8 cellular contexts compared by ENCODE assay signal in genomic region chr10:3803295-3803883, GRCh38. TPM values are rescaled to one million over a fixed set of nuclear protein-coding genes. Genes with fewer than 3 reads are reported as not detected.
DNase-seq lines count a peak whose midpoint lies in the region; ATAC-seq, FAIRE-seq and TF ChIP-seq lines count a peak whose summit lies in the region.

No MANE protein-coding gene starts in this region.

- TF ChIP-seq POLR2A in A549 (IDR thresholded peaks at IDR 0.05; ENCODE audit: low read length) (no peak), HepG2 (IDR thresholded peaks at IDR 0.05; ENCODE audit: insufficient read depth in 1 of 2, low read depth in 2 of 2, low read length in 2 of 2) (no peak)

- H4K20me1 ChIP-seq in HepG2 (ENCODE audit: insufficient read depth, low read length): no peaks in the 10 kb centered on the region

- CTCF ChIA-PET in A549 (lab: Yijun Ruan, JAX) (no interaction called here), HepG2 (lab: Yijun Ruan, JAX; ENCODE audit: low intra/inter-chr PET ratio, low total read pairs) (no interaction called here)

- TF ChIP-seq CTCF in A549 (IDR thresholded peaks at IDR 0.05) (no peak), HFFc6 (IDR thresholded peaks at IDR 0.05) (no peak), HepG2 (CRISPR knock-in tag; IDR thresholded peaks at IDR 0.05) (no peak)

- H3K27ac ChIP-seq in A549 (peak overlapping the region; percentile 82), HepG2 (ENCODE audit: extremely low read length, insufficient read depth, low read length) (no peak overlapping the region)

- TF ChIP-seq RAD21 in A549 (conservative IDR thresholded peaks at IDR 0.05 in 1 of 2, IDR thresholded peaks at IDR 0.05 in 1 of 2) (peak; percentile 16 to 33; a peak in 2 of 5 replicates), HepG2 (CRISPR knock-in tag; IDR thresholded peaks at IDR 0.05) (no peak)

- no peak overlapping the region for H3K9ac ChIP-seq in HepG2 (ENCODE audit: insufficient read depth, low read depth, low read length)

- no TSS peak for BruUV-seq in HepG2 (replicated peaks; lab: Mats Ljungman, UMichigan)

- H3K4me2 ChIP-seq in A549: peak overlapping the region; percentile 78
- no peak overlapping the region for H3K4me2 ChIP-seq in HepG2 (ENCODE audit: low read depth, low read length)

- POLR2A ChIA-PET in A549 (lab: Yijun Ruan, JAX) (no interaction called here), HepG2 (lab: Yijun Ruan, JAX) (no interaction called here)

- no peaks in the 10 kb centered on the region for H3K27me3 Mint-ChIP-seq in HFFc6 (ENCODE audit: insufficient read depth)
- no peaks in the 10 kb centered on the region for H3K27me3 Mint-ChIP-seq in activated naive CD4-positive, alpha-beta T cell treated with anti-CD3 and anti-CD28 coated beads, Interleukin-2, amount 50 U/mL, for 24 hours

- peak overlapping the region; percentile 99 for H3K27ac Mint-ChIP-seq in HFFc6
- peak overlapping the region; percentile 99 for H3K27ac Mint-ChIP-seq in activated naive CD4-positive, alpha-beta T cell treated with anti-CD3 and anti-CD28 coated beads, Interleukin-2, amount 50 U/mL, for 24 hours

- peak in 1 of 2 experiments; percentile 83 for DNase-seq in A549 (ENCODE audit: low read depth in 1 of 2, low spot score in 1 of 2)
- no peak for DNase-seq in HFFc6
- no peak for DNase-seq in HepG2 (ENCODE audit: low spot score)
- DNase-seq in cerebellar cortex (ENCODE audit: low spot score): no peak
- DNase-seq in NCI-H1930 (lab: John Stamatoyannopoulos, UW): no peak
- DNase-seq in urothelium cell line (ENCODE audit: low spot score): no peak

- H3K36me3 ChIP-seq in HepG2 (replicated peaks in 1 of 2; ENCODE audit: control insufficient read depth in 1 of 2, insufficient read depth in 2 of 2, low read length in 2 of 2): no peaks in the 10 kb centered on the region

- peaks cover 59% of the 10 kb centered on the region for H3K4me1 Mint-ChIP-seq in HFFc6 (ENCODE audit: low read depth)
- peaks cover 22% of the 10 kb centered on the region for H3K4me1 Mint-ChIP-seq in activated naive CD4-positive, alpha-beta T cell treated with anti-CD3 and anti-CD28 coated beads, Interleukin-2, amount 50 U/mL, for 24 hours

- in situ Hi-C loops in HepG2 (cut with HindIII; ENCODE audit: extremely low pct_ligation_motif_present, low pct_unique_long_range_greater_than_20kb): no loop called here

- H3K9me3 Mint-ChIP-seq in HFFc6: no peaks in the 10 kb centered on the region
- H3K9me3 Mint-ChIP-seq in activated naive CD4-positive, alpha-beta T cell treated with anti-CD3 and anti-CD28 coated beads, Interleukin-2, amount 50 U/mL, for 24 hours: no peaks in the 10 kb centered on the region

- H3K4me1 ChIP-seq in A549 (peaks cover 59% of the 10 kb centered on the region), HepG2 (ENCODE audit: insufficient read depth, low read length) (peaks cover 59% of the 10 kb centered on the region)

- H3K27me3 ChIP-seq in HepG2 (ENCODE audit: control insufficient read depth in 1 of 2, insufficient read depth in 2 of 2, low read length in 2 of 2): no peaks in the 10 kb centered on the region

- no peaks in the 10 kb centered on the region for H3K79me2 ChIP-seq in HepG2 (ENCODE audit: insufficient read depth, low read length)

- H2AFZ ChIP-seq in HepG2 (ENCODE audit: low read length): no peak overlapping the region

- H3K4me3 ChIP-seq in A549 (no peak overlapping the region), HepG2 (replicated peaks in 1 of 3; ENCODE audit: insufficient read depth in 1 of 3, low read depth in 2 of 3, low read length in 3 of 3) (no peak overlapping the region)

- FAIRE-seq in A549 (lab: Jason Lieb, UNC): no peak
- no peak for FAIRE-seq in HepG2 (lab: Jason Lieb, UNC)
- no peak for FAIRE-seq in urothelium cell line (lab: Jason Lieb, UNC)

- peak; percentile 57 to 70 for ATAC-seq in A549
- ATAC-seq in HepG2: no peak
- ATAC-seq in GM19351 (IDR thresholded peaks at IDR 0.05; ENCODE audit: unreplicated experiment): no peak

- intact Hi-C loops in HepG2 (cut with micrococcal nuclease; ENCODE audit: unreplicated experiment): no loop called here

- H3K9me3 ChIP-seq in A549 (no peaks in the 10 kb centered on the region), HepG2 (ENCODE audit: low read length) (no peaks in the 10 kb centered on the region)

- TF ChIP-seq EP300 in A549 (IDR thresholded peaks at IDR 0.05) (no peak), HepG2 (IDR thresholded peaks at IDR 0.05; ENCODE audit: low read depth in 2 of 2, low read length in 2 of 2) (no peak), HepG2 (CRISPR knock-in tag; IDR thresholded peaks at IDR 0.05; ENCODE audit: borderline replicate concordance) (no peak)

- WGBS in A549 (ENCODE audit: missing lambda C conversion rate): 11% methylated on average over 11 of the region's 11 CpGs
- 90% methylated on average over 11 of the region's 11 CpGs for WGBS in HepG2 (ENCODE audit: low lambda C conversion rate)

- H3K4me3 Mint-ChIP-seq in HFFc6: no peak overlapping the region
- H3K4me3 Mint-ChIP-seq in activated naive CD4-positive, alpha-beta T cell treated with anti-CD3 and anti-CD28 coated beads, Interleukin-2, amount 50 U/mL, for 24 hours: peak overlapping the region; percentile 59

- H3K36me3 Mint-ChIP-seq in HFFc6 (ENCODE audit: low read depth): no peaks in the 10 kb centered on the region
- H3K36me3 Mint-ChIP-seq in activated naive CD4-positive, alpha-beta T cell treated with anti-CD3 and anti-CD28 coated beads, Interleukin-2, amount 50 U/mL, for 24 hours: no peaks in the 10 kb centered on the region

TF ChIP-seq in A549, 52 proteins besides CTCF, POLR2A, EP300 and RAD21 (continues in another document):
- TF ChIP-seq MAX (IDR thresholded peaks at IDR 0.05) (0 out of 2 replicates have a peak, but pooled peaks have one; percentile 42), MYC (IDR thresholded peaks at IDR 0.05; ENCODE audit: borderline replicate concordance, low read length) (no peak), ZSCAN20 (CRISPR knock-in tag; IDR thresholded peaks at IDR 0.05) (no peak), MAFK (IDR thresholded peaks at IDR 0.05; ENCODE audit: partially characterized antibody) (peak; percentile 64), HOXB13 (CRISPR knock-in tag; IDR thresholded peaks at IDR 0.05; ENCODE audit: low read depth) (no peak), KDM5A (IDR thresholded peaks at IDR 0.05) (no peak), FOSL2 (IDR thresholded peaks at IDR 0.05) (no peak), FOSL2 (CRISPR knock-in tag; IDR thresholded peaks at IDR 0.05) (peak; percentile 23; the same call in 1 of the 2 replicates)

TF ChIP-seq in HepG2, 621 proteins besides CTCF, POLR2A, EP300 and RAD21:
- TF ChIP-seq ZBTB38 (CRISPR knock-in tag; IDR thresholded peaks at IDR 0.05) (peak; percentile 78), ZNF598 (CRISPR knock-in tag; IDR thresholded peaks at IDR 0.05; ENCODE audit: borderline replicate concordance) (no peak)

RNA-seq across cellular contexts. Expression of gene KLF6, which starts 18.4 kb away (rescaled TPM):
- 71.5 and 86.8 TPM in 2 replicates for polyA plus RNA-seq in A549 (2011; rRNA removed)
- 67.2 and 78.1 TPM in 2 replicates for polyA plus RNA-seq in A549 (2012; cell fraction: cytosol; rRNA removed)
- 193 and 204 TPM in 2 replicates for polyA plus RNA-seq in A549 (2012; cell fraction: nucleus; rRNA removed)
- 30.5 to 31.9 TPM (median 30.6 TPM) in 3 replicates for polyA plus RNA-seq in A549 (2017; fragmentation: RNase III; extraction: RNeasy Plus Mini Kit Qiagen cat#74134 plus additional on column Dnase treatment)
- 384 and 462 TPM in 2 replicates for polyA minus RNA-seq in A549 (2011; rRNA and poly(A)+ RNA removed)
- 100 to 1,000 TPM; 114 to 154 (median 142) TPM for total RNA-seq in HFFc6 (2021; fragmentation: NEBNext Ultra II Directional; extraction: Animal tissue kit (Norgen Biotek cat#: 25700))
- 13.5 and 27.0 TPM in 2 replicates for total RNA-seq in HepG2 (2016; rRNA removed; fragmentation: Illumina TruSeq; extraction: Trizol)
- 17.4 and 21.1 TPM in 2 replicates for total RNA-seq in HepG2 (2016; cell fraction: cytosol; rRNA removed; fragmentation: Illumina TruSeq; extraction: Trizol; ENCODE audit: low read depth)
- 13.7 and 28.9 TPM in 2 replicates for total RNA-seq in HepG2 (2016; cell fraction: insoluble cytoplasmic fraction; rRNA removed; fragmentation: Illumina TruSeq; extraction: Trizol)
- total RNA-seq in HepG2 (2016; cell fraction: membrane; rRNA removed; fragmentation: Illumina TruSeq; extraction: Trizol): 23.0 and 29.0 TPM in 2 replicates
- total RNA-seq in HepG2 (2016; cell fraction: nucleus; rRNA removed; fragmentation: Illumina TruSeq; extraction: Trizol): 106 and 113 TPM in 2 replicates
- polyA plus RNA-seq in HepG2 (2011; rRNA removed): 71.9 and 75.4 TPM in 2 replicates
- polyA plus RNA-seq in HepG2 (2011; cell fraction: cytosol; rRNA removed): 35.6 and 36.3 TPM in 2 replicates
- 201 and 233 TPM in 2 replicates for polyA plus RNA-seq in HepG2 (2011; cell fraction: nucleus; rRNA removed)
- polyA plus RNA-seq in HepG2 (2012): 28.6 and 64.6 TPM in 2 replicates
- polyA plus RNA-seq in HepG2 (2016; cell fraction: cytosol; fragmentation: Illumina TruSeq; extraction: Trizol; ENCODE audit: low read depth): 2.8 and 3.6 TPM in 2 replicates
- 25.4 and 29.8 TPM in 2 replicates for polyA plus RNA-seq in HepG2 (2016; cell fraction: insoluble cytoplasmic fraction; fragmentation: Illumina TruSeq; extraction: Trizol; ENCODE audit: low read depth)
- polyA plus RNA-seq in HepG2 (2016; cell fraction: membrane; fragmentation: Illumina TruSeq; extraction: Trizol; ENCODE audit: low read depth): 11.0 and 14.7 TPM in 2 replicates
- polyA plus RNA-seq in HepG2 (2016; cell fraction: nucleus; fragmentation: Illumina TruSeq; extraction: Trizol; ENCODE audit: insufficient read depth, low read depth): 165 and 176 TPM in 2 replicates
- polyA minus RNA-seq in HepG2 (2011; rRNA and poly(A)+ RNA removed; ENCODE audit: low replicate concordance): 46.3 and 318 TPM in 2 replicates
- 50.8 and 67.4 TPM in 2 replicates for polyA minus RNA-seq in HepG2 (2011; cell fraction: cytosol; rRNA and poly(A)+ RNA removed)
- 544 and 615 TPM in 2 replicates for polyA minus RNA-seq in HepG2 (2011; cell fraction: nucleus; rRNA and poly(A)+ RNA removed)

Comparison
In these comparisons a context has a peak if more than half of its experiments do, and no peak if none do; other contexts are left out.
1. ATAC-seq: peak in A549 (2 of 2); none in HepG2 (single experiment) and GM19351 (single experiment).
2. Of the 38 proteins assayed by ChIP-seq in both HepG2 and A549: peak only in HepG2: none; only in A549: MAFK, MAX and RAD21; in both: none; in neither: 34; mixed calls (peak in some experiments, not most) for 1.